ENCODE assay signal across 1 cellular context in the genomic region with DNA sequence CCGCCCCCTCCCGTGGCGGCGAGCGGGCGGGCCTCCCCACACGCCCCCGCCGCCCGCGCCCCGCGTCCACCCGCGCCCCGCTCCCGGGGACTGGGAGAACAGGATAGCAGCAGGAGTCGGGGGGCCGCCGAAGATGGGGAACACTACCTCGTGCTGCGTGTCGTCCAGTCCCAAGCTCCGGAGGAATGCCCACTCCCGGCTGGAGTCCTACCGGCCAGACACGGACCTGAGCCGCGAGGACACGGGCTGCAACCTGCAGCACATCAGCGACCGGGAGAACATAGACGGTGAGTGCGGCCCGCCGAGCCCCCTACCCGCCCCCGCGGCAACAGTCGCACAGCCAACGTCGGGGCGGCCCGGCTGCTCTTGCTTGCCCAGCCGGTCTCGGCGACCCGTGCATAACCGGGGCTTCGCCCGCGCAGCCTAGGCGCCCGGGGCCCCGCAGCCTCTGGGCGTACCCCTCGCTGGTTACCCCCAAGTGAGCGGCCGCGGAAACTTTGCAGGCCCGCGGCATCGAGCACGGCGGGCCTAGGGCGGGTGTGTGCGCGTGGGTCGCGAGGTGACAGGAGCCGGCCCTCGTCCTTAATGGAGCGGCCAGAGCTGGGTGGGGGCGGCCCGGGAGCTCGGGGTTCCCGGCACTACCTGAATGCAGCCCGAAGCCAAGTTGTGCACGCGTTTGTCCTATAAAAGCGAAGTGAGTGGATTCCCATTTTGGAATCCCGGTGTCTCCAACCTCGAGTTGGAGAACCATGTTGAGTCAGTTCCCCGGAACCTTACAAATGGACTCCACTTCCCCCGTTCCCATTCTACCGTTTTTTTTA.
TF ChIP-seq lines count a peak whose summit lies in the region.

No MANE protein-coding gene starts in this region.

TF ChIP-seq in neural cell, 6 proteins besides CTCF, POLR2A, EP300 and RAD21 (continued from another document):
- TF ChIP-seq, protein P1, sequence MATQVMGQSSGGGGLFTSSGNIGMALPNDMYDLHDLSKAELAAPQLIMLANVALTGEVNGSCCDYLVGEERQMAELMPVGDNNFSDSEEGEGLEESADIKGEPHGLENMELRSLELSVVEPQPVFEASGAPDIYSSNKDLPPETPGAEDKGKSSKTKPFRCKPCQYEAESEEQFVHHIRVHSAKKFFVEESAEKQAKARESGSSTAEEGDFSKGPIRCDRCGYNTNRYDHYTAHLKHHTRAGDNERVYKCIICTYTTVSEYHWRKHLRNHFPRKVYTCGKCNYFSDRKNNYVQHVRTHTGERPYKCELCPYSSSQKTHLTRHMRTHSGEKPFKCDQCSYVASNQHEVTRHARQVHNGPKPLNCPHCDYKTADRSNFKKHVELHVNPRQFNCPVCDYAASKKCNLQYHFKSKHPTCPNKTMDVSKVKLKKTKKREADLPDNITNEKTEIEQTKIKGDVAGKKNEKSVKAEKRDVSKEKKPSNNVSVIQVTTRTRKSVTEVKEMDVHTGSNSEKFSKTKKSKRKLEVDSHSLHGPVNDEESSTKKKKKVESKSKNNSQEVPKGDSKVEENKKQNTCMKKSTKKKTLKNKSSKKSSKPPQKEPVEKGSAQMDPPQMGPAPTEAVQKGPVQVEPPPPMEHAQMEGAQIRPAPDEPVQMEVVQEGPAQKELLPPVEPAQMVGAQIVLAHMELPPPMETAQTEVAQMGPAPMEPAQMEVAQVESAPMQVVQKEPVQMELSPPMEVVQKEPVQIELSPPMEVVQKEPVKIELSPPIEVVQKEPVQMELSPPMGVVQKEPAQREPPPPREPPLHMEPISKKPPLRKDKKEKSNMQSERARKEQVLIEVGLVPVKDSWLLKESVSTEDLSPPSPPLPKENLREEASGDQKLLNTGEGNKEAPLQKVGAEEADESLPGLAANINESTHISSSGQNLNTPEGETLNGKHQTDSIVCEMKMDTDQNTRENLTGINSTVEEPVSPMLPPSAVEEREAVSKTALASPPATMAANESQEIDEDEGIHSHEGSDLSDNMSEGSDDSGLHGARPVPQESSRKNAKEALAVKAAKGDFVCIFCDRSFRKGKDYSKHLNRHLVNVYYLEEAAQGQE (IDR thresholded peaks at IDR 0.05; ENCODE audit: borderline replicate concordance) = no peak
